1 cellular context compared by ENCODE assay signal in genomic region chr5:151180291-151180690, GRCh38.
TF ChIP-seq lines count a peak whose summit lies in the region.

No MANE protein-coding gene starts in this region.

TF ChIP-seq in GM12878, 131 proteins besides CTCF, POLR2A, EP300 and RAD21:
- TF ChIP-seq CBFB (IDR thresholded peaks at IDR 0.05; ENCODE audit: low read depth) (no peak), USF1 (IDR thresholded peaks at IDR 0.05; ENCODE audit: borderline replicate concordance, extremely low read length, insufficient read depth, low read depth, low read length) (no peak), YBX1 (IDR thresholded peaks at IDR 0.05) (no peak), ZNF207 (IDR thresholded peaks at IDR 0.05; ENCODE audit: borderline replicate concordance) (no peak), NFYA (IDR thresholded peaks at IDR 0.05; ENCODE audit: borderline replicate concordance, low read depth, low read length) (no peak), HCFC1 (IDR thresholded peaks at IDR 0.05; ENCODE audit: low read length) (no peak), ATF2 (IDR thresholded peaks at IDR 0.05; ENCODE audit: low read length) (no peak), STAT1 (conservative IDR thresholded peaks at IDR 0.05) (no peak), TBL1XR1 (IDR thresholded peaks at IDR 0.05; ENCODE audit: low read depth, low read length) (no peak), SRF (IDR thresholded peaks at IDR 0.05; ENCODE audit: low read depth in 2 of 2, low read length in 2 of 2) (no peak), CREB1 (IDR thresholded peaks at IDR 0.05; ENCODE audit: low read depth) (no peak), CHD4 (IDR thresholded peaks at IDR 0.05) (no peak)
TF ChIP-seq in GM12878: peak in this region for 0.
